Comparison of ENCODE assay signal across 1 cellular context in the genomic region with DNA sequence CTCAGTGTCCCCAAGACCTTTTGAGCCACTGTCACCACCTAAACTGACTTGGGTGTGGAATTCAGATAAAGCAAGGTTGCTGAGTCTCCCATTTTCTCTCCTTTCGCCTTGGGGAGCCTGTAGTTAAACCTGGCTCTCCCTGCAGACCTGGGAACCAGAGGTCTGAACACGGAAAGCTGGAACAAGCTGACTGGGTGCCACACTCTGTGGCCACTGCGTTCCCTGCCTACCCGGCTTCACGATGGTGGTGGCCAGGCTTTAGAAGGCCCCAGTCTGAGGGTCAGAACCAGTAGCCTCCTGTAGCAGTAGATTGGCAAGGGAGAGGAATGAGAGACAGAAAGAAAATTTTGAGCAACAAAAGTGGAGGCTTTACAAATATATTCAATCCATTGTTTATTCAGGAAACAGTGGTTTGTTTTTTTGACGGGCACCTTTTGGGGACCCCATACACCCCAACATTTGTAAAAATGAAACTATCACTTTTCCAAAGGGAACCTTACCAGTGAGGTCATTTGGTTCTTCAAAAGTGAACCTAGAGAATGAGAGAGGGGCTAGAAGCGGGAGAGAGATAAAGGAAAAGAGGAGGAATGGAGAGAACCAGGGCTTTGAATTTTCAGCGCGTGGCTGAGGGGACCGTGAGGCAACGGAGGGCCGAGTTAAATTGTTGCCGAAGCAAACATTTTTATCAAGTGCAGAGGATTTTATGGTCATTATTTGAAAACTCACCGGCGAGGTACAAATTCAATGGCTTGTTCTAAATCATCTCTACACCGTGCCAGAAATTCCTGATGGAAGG.
TF ChIP-seq lines count a peak whose summit lies in the region.

No MANE protein-coding gene starts in this region.

TF ChIP-seq in HepG2, 621 proteins besides CTCF, POLR2A, EP300 and RAD21:
- TF ChIP-seq CBX2 (IDR thresholded peaks at IDR 0.05; ENCODE audit: low read depth, low read length) (0 out of 2 replicates have a peak, but pooled peaks have one; percentile 37), CBX2 (CRISPR knock-in tag; IDR thresholded peaks at IDR 0.05; ENCODE audit: low read depth) (no peak), CENPX (CRISPR knock-in tag; IDR thresholded peaks at IDR 0.05) (no peak), DPF2 (CRISPR knock-in tag; IDR thresholded peaks at IDR 0.05; ENCODE audit: borderline replicate concordance, low read depth) (no peak), EZH2 (conservative IDR thresholded peaks at IDR 0.05; ENCODE audit: low read depth, low read length) (0 out of 2 replicates have a peak, but pooled peaks have one; percentile 27), ZIK1 (CRISPR knock-in tag; IDR thresholded peaks at IDR 0.05; ENCODE audit: borderline replicate concordance, low read depth) (no peak), EEA1 (CRISPR knock-in tag; IDR thresholded peaks at IDR 0.05; ENCODE audit: borderline replicate concordance) (no peak)
